ENCODE assay signal across 8 cellular contexts in genomic region chr13:92187378-92187989, GRCh38.
A peak's percentile ranks its signal among the peaks of the same experiment; 100 is the strongest.
DNase-seq lines count a peak whose midpoint lies in the region; FAIRE-seq and TF ChIP-seq lines count a peak whose summit lies in the region.

No MANE protein-coding gene starts in this region.

- H3K27me3 ChIP-seq in HAP-1 (ENCODE audit: low read depth) (no peaks in the 10 kb centered on the region), SU-DHL-6 (ENCODE audit: low read length) (no peaks in the 10 kb centered on the region), sigmoid colon (no peaks in the 10 kb centered on the region)

- no peaks in the 10 kb centered on the region for H3K79me2 ChIP-seq in SU-DHL-6 (ENCODE audit: insufficient read depth, low read length)

- 3 to 9% methylated on average over 1 of the region's 1 CpG for WGBS in sigmoid colon, 2 donors

- H3F3A ChIP-seq in SU-DHL-6 (ENCODE audit: insufficient read depth), result no peaks in the 10 kb centered on the region

- H3K36me3 ChIP-seq in HAP-1 (replicated peaks) (no peaks in the 10 kb centered on the region), SU-DHL-6 (ENCODE audit: low read length) (no peaks in the 10 kb centered on the region), sigmoid colon (no peaks in the 10 kb centered on the region)

- H4K20me1 ChIP-seq in SU-DHL-6 (ENCODE audit: low read depth, low read length), result no peaks in the 10 kb centered on the region

- peak; percentile 54 for FAIRE-seq in frontal cortex (lab: Jason Lieb, UNC)

- no peak for TF ChIP-seq EP300 in sigmoid colon (IDR thresholded peaks at IDR 0.05)

- H2AFZ ChIP-seq in SU-DHL-6 (ENCODE audit: low read depth, low read length, severe bottlenecking), result no peak overlapping the region

- TF ChIP-seq CTCF in SU-DHL-6 (IDR thresholded peaks at IDR 0.05; ENCODE audit: insufficient read depth, low read length, poor library complexity, severe bottlenecking), result peak; percentile 74
- peak in 3 of 4 experiments; percentile 62 to 84 (median 72) for TF ChIP-seq CTCF in sigmoid colon (IDR thresholded peaks at IDR 0.05)

- no peak overlapping the region for H3K4me2 ChIP-seq in SU-DHL-6 (ENCODE audit: low read depth, low read length, poor library complexity, severe bottlenecking)

- H3K9me3 ChIP-seq in HAP-1 (no peaks in the 10 kb centered on the region), SU-DHL-6 (ENCODE audit: insufficient read depth, low read length) (no peaks in the 10 kb centered on the region), sigmoid colon (no peaks in the 10 kb centered on the region)

- in situ Hi-C loops in ACHN (cut with HindIII; ENCODE audit: low pct_ligation_motif_present, low pct_unique_long_range_greater_than_20kb, low sequenced_read_pairs), result no loop called here
- in situ Hi-C loops in HAP-1 (cut with MboI; ENCODE audit: low sequenced_read_pairs), result no loop called here

- intact Hi-C loops in sigmoid colon (cut with DNase I), result no loop called here

- DNase-seq in ACHN (peak; percentile 41), GM04503 (ENCODE audit: low read depth) (peak; percentile 0), HAP-1 (ENCODE audit: low spot score in 2 of 2) (peak; percentile 48 to 49), LoVo (ENCODE audit: low spot score) (peak; percentile 26), frontal cortex (ENCODE audit: low spot score in 2 of 2) (peak in 1 of 2 donors; percentile 13), sigmoid colon (no peak), NK-92 (lab: John Stamatoyannopoulos, UW; ENCODE audit: unreplicated experiment) (no peak)

- H3K27ac ChIP-seq in SU-DHL-6 (ENCODE audit: low read depth, low read length) (no peak overlapping the region), sigmoid colon (no peak overlapping the region)

- H3K9me2 ChIP-seq in SU-DHL-6 (replicated peaks; ENCODE audit: insufficient read depth, low read length), result no peaks in the 10 kb centered on the region

- no peak overlapping the region for H3K4me3 ChIP-seq in HAP-1
- no peak overlapping the region for H3K4me3 ChIP-seq in SU-DHL-6 (ENCODE audit: insufficient read depth, low read length, poor library complexity, severe bottlenecking)
- no peak overlapping the region for H3K4me3 ChIP-seq in sigmoid colon

- TF ChIP-seq POLR2A in sigmoid colon (IDR thresholded peaks at IDR 0.05), result no peak

- H3K9ac ChIP-seq in SU-DHL-6 (ENCODE audit: low read length), result no peak overlapping the region

- no peaks in the 10 kb centered on the region for H3K4me1 ChIP-seq in HAP-1
- peaks cover 0 to 4% (median 0%) of the 10 kb centered on the region in 4 donors for H3K4me1 ChIP-seq in sigmoid colon

Comparison
In these comparisons a context has a peak if more than half of its experiments do, and no peak if none do; other contexts are left out.
1. DNase-seq: peak in ACHN (single experiment), GM04503 (single experiment), HAP-1 (2 of 2) and LoVo (single experiment); none in sigmoid colon (single experiment) and NK-92 (single experiment).